10 cellular contexts compared by ENCODE assay signal in genomic region chr19:45815501-45816216, GRCh38. TPM values are rescaled to one million over a fixed set of nuclear protein-coding genes. Genes with fewer than 3 reads are reported as not detected.
DNase-seq lines count a peak whose midpoint lies in the region; ATAC-seq and TF ChIP-seq lines count a peak whose summit lies in the region.
"Had no signal": no experiment of that assay in that cellular context is flagged by ENCODE, and none has a peak within 500 bp of the region (broad histone marks: within the 10 kb centered on the region; RNA-seq: fewer than 3 reads in every experiment).

No MANE protein-coding gene starts in this region.

- POLR2A ChIA-PET in Caco-2 (lab: Charles Lee), result no interaction called here
- POLR2A ChIA-PET in WTC11 (lab: Charles Lee), result interaction anchor here (0.6 to 4.0 kb wide), 8 partner anchors 16 to 296 kb away, joined by 3 to 47 read pairs (median 4); partner anchors contain the start of genes DMWD, FOXA3, QPCTL and SIX5

- peak overlapping the region; percentile 27 for H3K27ac ChIP-seq in hepatocyte

- WGBS in hepatocyte (ENCODE audit: low lambda C conversion rate, missing lambda C conversion rate), result 12% methylated on average over 28 of the region's 43 CpGs

- H3K9me2 ChIP-seq in hepatocyte (replicated peaks; ENCODE audit: insufficient read depth), result no peaks in the 10 kb centered on the region

- H3K4me3 ChIP-seq in Caco-2 (ENCODE audit: low read depth, low read length), result no peak overlapping the region
- peak overlapping the region; percentile 4 for H3K4me3 ChIP-seq in hepatocyte

- CTCF ChIA-PET in Caco-2 (lab: Charles Lee) (interaction anchor here (2.8 kb wide), 1 partner anchor 46 kb away, joined by 35 read pairs; the partner anchor contains the start of gene SIX5), WTC11 (lab: Charles Lee) (interaction anchor here (0.9 to 7.2 kb wide), 24 partner anchors 8 to 1536 kb away, joined by 3 to 135 read pairs (median 10); partner anchors contain the start of genes DMPK, DMWD, FOXA3 and IRF2BP1)

- H3K36me3 Mint-ChIP-seq in Caco-2 (ENCODE audit: insufficient read depth, unreplicated experiment) (peaks cover 48% of the 10 kb centered on the region), WTC11 (peaks cover 8% of the 10 kb centered on the region), osteocyte (ENCODE audit: unreplicated experiment) (no peaks in the 10 kb centered on the region)

- H3K4me1 ChIP-seq in Caco-2 (peaks cover 6% of the 10 kb centered on the region; the same call in 1 of the 2 replicates), hepatocyte (ENCODE audit: insufficient read depth) (peaks cover 7% of the 10 kb centered on the region)

- no peak overlapping the region for H3K4me3 Mint-ChIP-seq in Caco-2 (ENCODE audit: unreplicated experiment)
- H3K4me3 Mint-ChIP-seq in WTC11, result peak overlapping the region; percentile 89
- peak overlapping the region; percentile 88 for H3K4me3 Mint-ChIP-seq in osteocyte (ENCODE audit: unreplicated experiment)
- H3K4me3 Mint-ChIP-seq: activated naive CD4-positive, alpha-beta T cell treated with anti-CD3 and anti-CD28 coated beads, Interleukin-2, amount 10 ng/mL, durations not matched to agents 7 days and 5 days had no signal

- ATAC-seq in WTC11, result peak; percentile 52

- BruUV-seq in Caco-2 (replicated peaks; lab: Mats Ljungman, UMichigan), result TSS peak; percentile 34

- H3K4me2 ChIP-seq in hepatocyte, result peak overlapping the region; percentile 86

- H4K20me1 ChIP-seq in hepatocyte (ENCODE audit: insufficient read depth, poor library complexity, severe bottlenecking), result no peaks in the 10 kb centered on the region

- H3K36me3 ChIP-seq in Caco-2 (ENCODE audit: control insufficient read depth, insufficient read depth, low read length) (no peaks in the 10 kb centered on the region; the same call in 1 of the 2 replicates), hepatocyte (replicated peaks; ENCODE audit: insufficient read depth, low read depth) (no peaks in the 10 kb centered on the region)

- intact Hi-C loops in Caco-2 (cut with micrococcal nuclease; ENCODE audit: unreplicated experiment), result loop anchor here (10.0 kb wide), 1 partner anchor 199 kb away; no protein-coding TSS in a partner anchor

- H3K79me2 ChIP-seq in hepatocyte, result no peaks in the 10 kb centered on the region

- no peak overlapping the region for H3K27ac Mint-ChIP-seq in Caco-2 (ENCODE audit: unreplicated experiment)
- peak overlapping the region; percentile 95 for H3K27ac Mint-ChIP-seq in WTC11
- peak overlapping the region; percentile 72 for H3K27ac Mint-ChIP-seq in osteocyte (ENCODE audit: unreplicated experiment)
- H3K27ac Mint-ChIP-seq: activated naive CD4-positive, alpha-beta T cell treated with anti-CD3 and anti-CD28 coated beads, Interleukin-2, amount 10 ng/mL, durations not matched to agents 7 days and 5 days had no signal

- H2AFZ ChIP-seq in hepatocyte, result peak overlapping the region; percentile 55

- H3K27me3 Mint-ChIP-seq in Caco-2 (ENCODE audit: insufficient read depth, unreplicated experiment) (no peaks in the 10 kb centered on the region), WTC11 (ENCODE audit: low read depth) (no peaks in the 10 kb centered on the region; the same call in none of the 2 replicates), osteocyte (ENCODE audit: unreplicated experiment) (no peaks in the 10 kb centered on the region)

- DNase-seq in Caco-2 (no peak), WTC11 (ENCODE audit: low spot score) (peak; percentile 89), hepatocyte (ENCODE audit: low spot score) (peak; percentile 63), osteocyte (ENCODE audit: extremely low spot score, unreplicated experiment) (no peak), NCI-H1417 (lab: John Stamatoyannopoulos, UW) (no peak), amniotic stem cell (lab: John Stamatoyannopoulos, UW) (no peak), SW480 (ENCODE audit: low spot score) (no peak), COLO829 (ENCODE audit: low spot score) (no peak)
- DNase-seq: activated CD4-positive, CD25-positive, alpha-beta regulatory T cell treated with anti-CD3 and anti-CD28 coated beads, Interleukin-2, amount 50 U/mL, for 72 hours; activated naive CD4-positive, alpha-beta T cell treated with anti-CD3 and anti-CD28 coated beads, Interleukin-2, amount 10 ng/mL, durations not matched to agents 7 days and 5 days had no signal

- H3K27me3 ChIP-seq in Caco-2 (replicated peaks; ENCODE audit: control insufficient read depth, insufficient read depth, low read length), result no peaks in the 10 kb centered on the region
- no peaks in the 10 kb centered on the region for H3K27me3 ChIP-seq in hepatocyte

- TF ChIP-seq CTCF in Caco-2 (IDR thresholded peaks at IDR 0.05; ENCODE audit: insufficient read depth in 1 of 2, low read depth in 1 of 2, low read length in 1 of 2, severe bottlenecking in 1 of 2, unreplicated experiment in 1 of 2), result no peak
- TF ChIP-seq CTCF in WTC11 (IDR thresholded peaks at IDR 0.05), result no peak
- TF ChIP-seq CTCF in hepatocyte (IDR thresholded peaks at IDR 0.05; ENCODE audit: poor library complexity), result no peak
- no peak for TF ChIP-seq CTCF in osteocyte (IDR thresholded peaks at IDR 0.05)

- peaks cover 14% of the 10 kb centered on the region for H3K4me1 Mint-ChIP-seq in Caco-2 (ENCODE audit: low read depth, unreplicated experiment)
- peaks cover 34% of the 10 kb centered on the region for H3K4me1 Mint-ChIP-seq in WTC11
- H3K4me1 Mint-ChIP-seq in osteocyte (ENCODE audit: unreplicated experiment), result peaks cover 10% of the 10 kb centered on the region

- no peaks in the 10 kb centered on the region for H3K9me3 ChIP-seq in Caco-2
- no peaks in the 10 kb centered on the region for H3K9me3 ChIP-seq in hepatocyte (ENCODE audit: low read depth)

- H3K9me3 Mint-ChIP-seq in Caco-2 (ENCODE audit: unreplicated experiment) (no peaks in the 10 kb centered on the region), WTC11 (no peaks in the 10 kb centered on the region), osteocyte (ENCODE audit: unreplicated experiment) (no peaks in the 10 kb centered on the region)
- H3K9me3 Mint-ChIP-seq: activated naive CD4-positive, alpha-beta T cell treated with anti-CD3 and anti-CD28 coated beads, Interleukin-2, amount 10 ng/mL, durations not matched to agents 7 days and 5 days had no signal

TF ChIP-seq in WTC11, 78 proteins besides CTCF, POLR2A, EP300 and RAD21 (continues in another document):
- TF ChIP-seq E2F1 (CRISPR knock-in tag; IDR thresholded peaks at IDR 0.05) (no peak), PREB (CRISPR knock-in tag; IDR thresholded peaks at IDR 0.05; ENCODE audit: borderline replicate concordance) (no peak), NR3C1 (CRISPR knock-in tag; conservative IDR thresholded peaks at IDR 0.05; ENCODE audit: low read depth) (no peak), NFYB (CRISPR knock-in tag; conservative IDR thresholded peaks at IDR 0.05; ENCODE audit: low read depth) (no peak), SMAD3 (CRISPR knock-in tag; IDR thresholded peaks at IDR 0.05; ENCODE audit: borderline replicate concordance) (no peak), ATF2 (CRISPR knock-in tag; IDR thresholded peaks at IDR 0.05; ENCODE audit: borderline replicate concordance, low read depth) (no peak)

RNA-seq across cellular contexts. Expression of gene RSPH6A, which starts 0.6 kb away (rescaled TPM):
- 0.23 and 0.30 TPM in 2 replicates for total RNA-seq in Caco-2 (2022)
- 0.16 to 0.39 TPM (median 0.25 TPM) in 3 replicates for total RNA-seq in WTC11 (2021)
- total RNA-seq in hepatocyte, result 0.12 TPM in 1 of 2 replicates, not detected in the other
- polyA plus RNA-seq in hepatocyte, result not detected in 2 replicates
- 0.30 and 0.42 TPM in 2 replicates for total RNA-seq in osteocyte

RNA-seq across cellular contexts. Expression of gene DMWD, which starts 23.0 kb away (rescaled TPM):
- total RNA-seq in Caco-2 (2022) (72.4 and 76.3 TPM in 2 replicates), WTC11 (2021) (50.2 to 60.7 TPM (median 56.6 TPM) in 3 replicates), hepatocyte (18.3 and 23.7 TPM in 2 replicates), osteocyte (79.2 and 91.0 TPM in 2 replicates)
- 70.1 and 95.8 TPM in 2 replicates for polyA plus RNA-seq in hepatocyte

RNA-seq across cellular contexts. Expression of gene DMPK, which starts 33.4 kb away (rescaled TPM):
- 28.1 and 30.2 TPM in 2 replicates for total RNA-seq in Caco-2 (2022)
- 34.4 to 42.7 TPM (median 38.8 TPM) in 3 replicates for total RNA-seq in WTC11 (2021)
- 25.2 and 71.4 TPM in 2 replicates for total RNA-seq in hepatocyte
- polyA plus RNA-seq in hepatocyte, result 46.0 and 60.7 TPM in 2 replicates
- total RNA-seq in osteocyte, result 76.6 and 86.9 TPM in 2 replicates

RNA-seq across cellular contexts. Expression of gene SIX5, which starts 46.6 kb away (rescaled TPM):
- total RNA-seq in Caco-2 (2022) (23.7 and 28.6 TPM in 2 replicates), WTC11 (2021) (26.0 to 37.0 TPM (median 36.5 TPM) in 3 replicates), hepatocyte (12.1 and 17.0 TPM in 2 replicates), osteocyte (34.2 and 35.4 TPM in 2 replicates)
- 12.6 and 15.6 TPM in 2 replicates for polyA plus RNA-seq in hepatocyte

RNA-seq across cellular contexts. Expression of gene SYMPK, which starts 47.3 kb away (rescaled TPM):
- total RNA-seq in Caco-2 (2022), result 81.8 and 85.0 TPM in 2 replicates
- total RNA-seq in WTC11 (2021), result 105 to 111 TPM (median 106 TPM) in 3 replicates
- 33.8 and 41.6 TPM in 2 replicates for total RNA-seq in hepatocyte
- 33.4 and 39.0 TPM in 2 replicates for polyA plus RNA-seq in hepatocyte
- 67.2 and 72.1 TPM in 2 replicates for total RNA-seq in osteocyte

Comparison
In these comparisons a context has a peak if more than half of its experiments do, and no peak if none do; other contexts are left out.
1. DNase-seq: peak in WTC11 (single experiment) and hepatocyte (single experiment); none in Caco-2 (0 of 2), osteocyte (single experiment), NCI-H1417 (0 of 3), amniotic stem cell (single experiment), SW480 (single experiment) and COLO829 (single experiment).